21 cellular contexts compared by ENCODE assay signal in the genomic region with DNA sequence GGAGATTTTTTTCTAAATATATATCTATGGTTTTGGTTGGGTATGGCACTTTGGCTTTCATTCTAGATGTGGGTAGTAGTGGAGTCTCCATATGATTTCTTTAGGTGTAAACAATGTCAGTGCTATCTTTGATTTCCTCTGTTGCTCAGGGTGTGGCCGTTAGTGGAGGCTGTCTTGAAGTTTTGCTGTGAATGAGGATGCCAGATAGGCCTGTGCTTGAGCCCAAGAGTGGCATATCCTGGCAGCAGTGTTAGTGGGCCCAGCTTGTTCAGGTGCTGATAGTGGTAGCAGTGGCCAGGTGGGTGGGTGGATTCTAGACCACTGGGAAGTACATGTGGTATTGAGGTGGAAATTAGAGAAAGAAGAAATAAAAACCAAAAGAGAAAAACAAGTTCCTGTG. TPM values are rescaled to one million over a fixed set of nuclear protein-coding genes. Genes with fewer than 3 reads are reported as not detected.
"Had no signal": no experiment of that assay in that cellular context is flagged by ENCODE, and none has a peak within 500 bp of the region (broad histone marks: within the 10 kb centered on the region; RNA-seq: fewer than 3 reads in every experiment).

No MANE protein-coding gene starts in this region.

- H3K9me3 ChIP-seq: breast epithelium, colonic mucosa, MG63, SJSA1 had no signal

- DNase-seq: activated CD4-positive, alpha-beta T cell treated with anti-CD3 and anti-CD28 coated beads for 36 hours; activated T-cell treated with anti-CD3 and anti-CD28 coated beads for 4 hours; activated T-cell treated with anti-CD3 and anti-CD28 coated beads, Interleukin-2, amount 50 U/mL, for 48 hours; aorta; caudate nucleus; colonic mucosa; NCI-H1105; NCI-H1436; NCI-H1694 treated with DMSO at 0.1 percent for 48 hours; NCI-H2029 treated with DMSO at 0.1 percent for 48 hours; NCI-H345; NCI-H510A; NCI-H526 treated with DMSO at 0.1 percent for 48 hours; SHP77; SW 1271; WERI-Rb-1 had no signal

- H3K4me1 ChIP-seq: breast epithelium, colonic mucosa, SJSA1 had no signal

- H3K4me3 ChIP-seq: breast epithelium, colonic mucosa, MG63, SJSA1 had no signal

- H3K36me3 ChIP-seq: breast epithelium, colonic mucosa, MG63, SJSA1, WERI-Rb-1 had no signal

- H3K27me3 Mint-ChIP-seq: activated CD4-positive, alpha-beta T cell treated with anti-CD3 and anti-CD28 coated beads for 36 hours had no signal

- H3K36me3 Mint-ChIP-seq: activated naive CD4-positive, alpha-beta T cell treated with anti-CD3 and anti-CD28 coated beads, Interleukin-2, amount 50 U/mL, for 72 hours had no signal

- H3K27me3 ChIP-seq: breast epithelium, colonic mucosa, MG63, SJSA1 had no signal

- ATAC-seq: activated CD4-positive, alpha-beta T cell treated with anti-CD3 and anti-CD28 coated beads for 36 hours; activated naive CD4-positive, alpha-beta T cell treated with anti-CD3 and anti-CD28 coated beads, Interleukin-2, amount 50 U/mL, for 72 hours; SK-N-SH treated with all-trans-retinoic acid at 6 μM for 48 hours had no signal

- H3K27ac ChIP-seq: breast epithelium, colonic mucosa, SJSA1, WERI-Rb-1 had no signal

- H3K4me3 Mint-ChIP-seq: activated CD4-positive, alpha-beta T cell treated with anti-CD3 and anti-CD28 coated beads for 36 hours had no signal

- H3K27ac Mint-ChIP-seq: activated CD4-positive, alpha-beta T cell treated with anti-CD3 and anti-CD28 coated beads for 36 hours; activated naive CD4-positive, alpha-beta T cell treated with anti-CD3 and anti-CD28 coated beads, Interleukin-2, amount 50 U/mL, for 72 hours had no signal

- H3K9me3 Mint-ChIP-seq: activated naive CD4-positive, alpha-beta T cell treated with anti-CD3 and anti-CD28 coated beads, Interleukin-2, amount 50 U/mL, for 72 hours had no signal

RNA-seq across cellular contexts. Expression of a gene that starts 8.9 kb away (rescaled TPM):
- total RNA-seq: aorta, SJSA1 had no signal
